ENCODE assay signal across 23 cellular contexts in the genomic region with DNA sequence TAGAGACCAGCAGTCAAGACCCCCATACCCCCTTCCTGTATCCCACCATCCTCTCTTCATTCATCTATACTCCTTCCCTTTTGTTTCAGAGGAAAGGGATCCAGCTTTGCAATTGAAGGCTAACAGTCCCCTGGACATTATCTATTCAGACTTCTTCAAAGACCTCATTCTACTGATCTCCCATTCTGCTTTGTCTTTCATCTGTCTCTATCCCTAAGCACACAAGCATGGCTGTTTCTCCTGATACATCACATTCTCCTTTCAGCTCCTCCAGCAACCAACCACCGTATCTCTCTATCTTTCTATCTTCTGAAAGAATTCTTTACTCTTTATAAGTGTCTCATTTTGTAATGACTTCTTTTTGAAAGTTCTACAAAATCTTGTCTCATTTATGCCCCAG.
"Had no signal": no experiment of that assay in that cellular context is flagged by ENCODE, and none has a peak within 500 bp of the region (broad histone marks: within the 10 kb centered on the region; RNA-seq: fewer than 3 reads in every experiment).

No MANE protein-coding gene starts in this region.

- H3K9me3 ChIP-seq: MG63 had no signal

- H3K27me3 Mint-ChIP-seq: activated B cell treated with CpG ODN at 0.5 μM for 24 hours; activated CD4-positive, alpha-beta T cell treated with anti-CD3 and anti-CD28 coated beads, Interleukin-2, amount 10 ng/mL, durations not matched to agents 24 days and 14 days; activated CD8-positive, alpha-beta memory T cell treated with anti-CD3 and anti-CD28 coated beads, Interleukin-2, amount 10 ng/mL, durations not matched to agents 7 days and 5 days; activated naive CD8-positive, alpha-beta T cell; activated T-cell treated with anti-CD3 and anti-CD28 coated beads, Interleukin-2, amount 50 U/mL, for 24 hours had no signal

- FAIRE-seq: RCC 7860 had no signal

- H3K9me3 Mint-ChIP-seq: activated B cell treated with CpG ODN at 0.5 μM for 24 hours; activated CD4-positive, alpha-beta T cell treated with anti-CD3 and anti-CD28 coated beads, Interleukin-2, amount 10 ng/mL, durations not matched to agents 24 days and 14 days; activated naive CD4-positive, alpha-beta T cell treated with anti-CD3 and anti-CD28 coated beads for 36 hours; activated T-cell treated with anti-CD3 and anti-CD28 coated beads, Interleukin-2, amount 50 U/mL, for 24 hours; activated T-helper 1 cell treated with anti-CD3 and anti-CD28 coated beads, Interleukin-12 subunit alpha, Interleukin-12 subunit beta, Interleukin-2, Interleukin-4 antibody, amounts not matched to agents 30 ng/mL and 10 ng/mL and 1 ng/mL, durations not matched to agents 14 hours and 24 hours and 36 hours; T-helper 1 cell treated with Interleukin-12 subunit alpha and Interleukin-12 subunit beta and Interleukin-4 antibody, amounts not matched to agents 30 μg/mL and 1 μg/mL, for 36 hours had no signal

- DNase-seq: activated B cell treated with CpG ODN at 0.5 μM for 24 hours; activated CD4-positive, alpha-beta T cell treated with anti-CD3 and anti-CD28 coated beads for 1 hour; activated CD4-positive, alpha-beta T cell treated with anti-CD3 and anti-CD28 coated beads, Interleukin-2, amount 10 ng/mL, durations not matched to agents 24 days and 14 days; activated CD4-positive, alpha-beta T cell treated with anti-CD3 and anti-CD28 coated beads, Interleukin-2, amount 50 U/mL, for 48 hours; activated CD8-positive, alpha-beta memory T cell treated with anti-CD3 and anti-CD28 coated beads, Interleukin-2, amount 10 ng/mL, durations not matched to agents 7 days and 5 days; activated effector memory CD4-positive, alpha-beta T cell treated with anti-CD3 and anti-CD28 coated beads, Interleukin-2, amount 50 U/mL, for 16 hours; activated naive CD4-positive, alpha-beta T cell treated with anti-CD3 and anti-CD28 coated beads for 36 hours; activated T-cell treated with anti-CD3 and anti-CD28 coated beads, Interleukin-2, amount 50 U/mL, for 24 hours; MG63; MV-4-11; NCI-H1092 treated with DMSO at 0.1 percent for 48 hours; NCI-H1417 treated with DMSO at 0.1 percent for 48 hours; NCI-H1694; NCI-H2029 treated with DMSO at 0.1 percent for 48 hours; NCI-H446; NCI-H524; PC-3; SHP77; T-helper 9 cell had no signal

- H3K4me3 ChIP-seq: MG63 had no signal

- H3K27ac Mint-ChIP-seq: activated B cell treated with CpG ODN at 0.5 μM for 24 hours; activated CD4-positive, alpha-beta T cell treated with anti-CD3 and anti-CD28 coated beads, Interleukin-2, amount 10 ng/mL, durations not matched to agents 24 days and 14 days; activated CD8-positive, alpha-beta memory T cell treated with anti-CD3 and anti-CD28 coated beads, Interleukin-2, amount 10 ng/mL, durations not matched to agents 7 days and 5 days; activated naive CD4-positive, alpha-beta T cell treated with anti-CD3 and anti-CD28 coated beads for 36 hours; activated T-cell treated with anti-CD3 and anti-CD28 coated beads, Interleukin-2, amount 50 U/mL, for 24 hours; activated T-helper 1 cell treated with anti-CD3 and anti-CD28 coated beads, Interleukin-12 subunit alpha, Interleukin-12 subunit beta, Interleukin-2, Interleukin-4 antibody, amounts not matched to agents 30 ng/mL and 10 ng/mL and 1 ng/mL, durations not matched to agents 14 hours and 24 hours and 36 hours; T-helper 1 cell treated with Interleukin-12 subunit alpha and Interleukin-12 subunit beta and Interleukin-4 antibody, amounts not matched to agents 30 μg/mL and 1 μg/mL, for 36 hours had no signal

- H3K27me3 ChIP-seq: MG63 had no signal

- H3K4me3 Mint-ChIP-seq: activated B cell treated with CpG ODN at 0.5 μM for 24 hours; activated CD4-positive, alpha-beta T cell treated with anti-CD3 and anti-CD28 coated beads, Interleukin-2, amount 10 ng/mL, durations not matched to agents 24 days and 14 days; activated CD8-positive, alpha-beta memory T cell treated with anti-CD3 and anti-CD28 coated beads, Interleukin-2, amount 10 ng/mL, durations not matched to agents 7 days and 5 days; activated naive CD4-positive, alpha-beta T cell treated with anti-CD3 and anti-CD28 coated beads for 36 hours; activated naive CD8-positive, alpha-beta T cell; activated T-cell treated with anti-CD3 and anti-CD28 coated beads, Interleukin-2, amount 50 U/mL, for 24 hours; activated T-helper 1 cell treated with anti-CD3 and anti-CD28 coated beads, Interleukin-12 subunit alpha, Interleukin-12 subunit beta, Interleukin-2, Interleukin-4 antibody, amounts not matched to agents 30 ng/mL and 10 ng/mL and 1 ng/mL, durations not matched to agents 14 hours and 24 hours and 36 hours; T-helper 1 cell treated with Interleukin-12 subunit alpha and Interleukin-12 subunit beta and Interleukin-4 antibody, amounts not matched to agents 30 μg/mL and 1 μg/mL, for 36 hours had no signal

- H3K36me3 Mint-ChIP-seq: activated CD8-positive, alpha-beta memory T cell treated with anti-CD3 and anti-CD28 coated beads, Interleukin-2, amount 10 ng/mL, durations not matched to agents 7 days and 5 days had no signal

- ATAC-seq: activated CD8-positive, alpha-beta memory T cell treated with anti-CD3 and anti-CD28 coated beads, Interleukin-2, amount 10 ng/mL, durations not matched to agents 7 days and 5 days; PC-3 had no signal

- H3K36me3 ChIP-seq: MG63 had no signal
